Comparison of ENCODE assay signal across 9 cellular contexts in genomic region chr7:123070702-123071286, GRCh38.
DNase-seq lines count a peak whose midpoint lies in the region; ATAC-seq, FAIRE-seq and TF ChIP-seq lines count a peak whose summit lies in the region.
"Had no signal": no experiment of that assay in that cellular context is flagged by ENCODE, and none has a peak within 500 bp of the region (broad histone marks: within the 10 kb centered on the region; RNA-seq: fewer than 3 reads in every experiment).

No MANE protein-coding gene starts in this region.

- no peaks in the 10 kb centered on the region for H3K36me3 ChIP-seq in GM06990 (ENCODE audit: control insufficient read depth, insufficient read depth, low read length)
- H3K36me3 ChIP-seq in HepG2 (replicated peaks in 1 of 2; ENCODE audit: control insufficient read depth in 1 of 2, insufficient read depth in 2 of 2, low read length in 2 of 2) = no peaks in the 10 kb centered on the region

- H3K4me1 ChIP-seq in HepG2 (ENCODE audit: insufficient read depth, low read length) = no peaks in the 10 kb centered on the region

- BruUV-seq in HepG2 (replicated peaks; lab: Mats Ljungman, UMichigan) = no TSS peak

- intact Hi-C loops in HepG2 (cut with micrococcal nuclease; ENCODE audit: unreplicated experiment) = loop anchor here (1.0 to 5.0 kb wide), 2 partner anchors 84 to 297 kb away; no protein-coding TSS in a partner anchor

- H3K27me3 ChIP-seq in GM06990 (replicated peaks; ENCODE audit: control insufficient read depth, insufficient read depth, low read length) = no peaks in the 10 kb centered on the region
- no peaks in the 10 kb centered on the region for H3K27me3 ChIP-seq in HepG2 (ENCODE audit: control insufficient read depth in 1 of 2, insufficient read depth in 2 of 2, low read length in 2 of 2)

- DNase-seq in GM06990 (ENCODE audit: extremely low read depth, insufficient read length) = no peak
- peak; percentile 15 for DNase-seq in SHP77 treated with DMSO at 0.1 percent for 48 hours (lab: John Stamatoyannopoulos, UW)
- peak; percentile 46 for DNase-seq in HepG2 (ENCODE audit: low spot score)
- DNase-seq in NCI-H345 (lab: John Stamatoyannopoulos, UW) = no peak
- DNase-seq in stimulated activated CD4-positive, alpha-beta T cell treated with anti-CD3 and anti-CD28 coated beads, Interleukin-4, amount 100 ng/mL, for 4 hours = no peak
- DNase-seq in glomerular visceral epithelial cell (ENCODE audit: extremely low spot score) = no peak
- DNase-seq: NCI-H1092 had no signal

- H3K4me2 ChIP-seq in HepG2 (ENCODE audit: low read depth, low read length) = no peak overlapping the region

- H3K4me3 ChIP-seq in GM06990 (replicated peaks; ENCODE audit: low read depth, low read length) (no peak overlapping the region), HepG2 (replicated peaks in 1 of 3; ENCODE audit: insufficient read depth in 1 of 3, low read depth in 2 of 3, low read length in 3 of 3) (no peak overlapping the region)

- ATAC-seq in HG02852 (IDR thresholded peaks at IDR 0.05; ENCODE audit: unreplicated experiment) (peak; percentile 78), HepG2 (peak; percentile 81), GM19455 (IDR thresholded peaks at IDR 0.05; ENCODE audit: unreplicated experiment) (no peak)

- WGBS in HepG2 (ENCODE audit: low lambda C conversion rate) = 12% methylated on average over 5 of the region's 5 CpGs

- H3K9ac ChIP-seq in HepG2 (ENCODE audit: insufficient read depth, low read depth, low read length) = no peak overlapping the region

- H4K20me1 ChIP-seq in HepG2 (ENCODE audit: insufficient read depth, low read length) = no peaks in the 10 kb centered on the region

- CTCF ChIA-PET in HepG2 (lab: Yijun Ruan, JAX; ENCODE audit: low intra/inter-chr PET ratio, low total read pairs) = interaction anchor here (0.9 to 1.8 kb wide), 3 partner anchors 84 to 296 kb away, joined by 3 to 13 read pairs (median 3); no protein-coding TSS in a partner anchor

- TF ChIP-seq EP300 in HepG2 (IDR thresholded peaks at IDR 0.05; ENCODE audit: low read depth in 2 of 2, low read length in 2 of 2) = no peak
- TF ChIP-seq EP300 in HepG2 (CRISPR knock-in tag; IDR thresholded peaks at IDR 0.05; ENCODE audit: borderline replicate concordance) = no peak

- in situ Hi-C loops in HepG2 (cut with HindIII; ENCODE audit: extremely low pct_ligation_motif_present, low pct_unique_long_range_greater_than_20kb) = no loop called here

- FAIRE-seq in HepG2 (lab: Jason Lieb, UNC) = peak; percentile 58

- TF ChIP-seq CTCF in GM06990 (IDR thresholded peaks at IDR 0.05; ENCODE audit: insufficient read depth, low read length, poor library complexity, severe bottlenecking) (peak; percentile 47), HepG2 (CRISPR knock-in tag; IDR thresholded peaks at IDR 0.05) (peak; percentile 67)

- H3K79me2 ChIP-seq in HepG2 (ENCODE audit: insufficient read depth, low read length) = no peaks in the 10 kb centered on the region

- H2AFZ ChIP-seq in HepG2 (ENCODE audit: low read length) = no peak overlapping the region

- TF ChIP-seq RAD21 in HepG2 (CRISPR knock-in tag; IDR thresholded peaks at IDR 0.05) = no peak

- POLR2A ChIA-PET in HepG2 (lab: Yijun Ruan, JAX) = no interaction called here

- H3K27ac ChIP-seq in HepG2 (ENCODE audit: extremely low read length, insufficient read depth, low read length) = no peak overlapping the region

- H3K9me3 ChIP-seq in HepG2 (ENCODE audit: low read length) = no peaks in the 10 kb centered on the region

- no peak for TF ChIP-seq POLR2A in HepG2 (IDR thresholded peaks at IDR 0.05; ENCODE audit: insufficient read depth in 1 of 2, low read depth in 2 of 2, low read length in 2 of 2)

TF ChIP-seq in HepG2, 621 proteins besides CTCF, POLR2A, EP300 and RAD21:
- TF ChIP-seq SMC3 (IDR thresholded peaks at IDR 0.05; ENCODE audit: low read length) = peak; percentile 29; the same call in 1 of the 2 replicates
- peak; percentile 66 for TF ChIP-seq STAG1 (CRISPR knock-in tag; IDR thresholded peaks at IDR 0.05)
- TF ChIP-seq ELF3 (CRISPR knock-in tag; IDR thresholded peaks at IDR 0.05) = 0 out of 2 replicates have a peak, but pooled peaks have one; percentile 14
- TF ChIP-seq ZNF746 (CRISPR knock-in tag; IDR thresholded peaks at IDR 0.05) = no peak
- TF ChIP-seq ZNF430 (CRISPR knock-in tag; IDR thresholded peaks at IDR 0.05) = no peak
- no peak for TF ChIP-seq KDM5B (CRISPR knock-in tag; IDR thresholded peaks at IDR 0.05; ENCODE audit: borderline replicate concordance)
- no peak for TF ChIP-seq THAP8 (CRISPR knock-in tag; IDR thresholded peaks at IDR 0.05; ENCODE audit: borderline replicate concordance)

Comparison
In these comparisons a context has a peak if more than half of its experiments do, and no peak if none do; other contexts are left out.
1. DNase-seq: peak in SHP77 treated with DMSO at 0.1 percent for 48 hours (single experiment) and HepG2 (single experiment); none in GM06990 (single experiment), NCI-H345 (single experiment), stimulated activated CD4-positive, alpha-beta T cell treated with anti-CD3 and anti-CD28 coated beads, Interleukin-4, amount 100 ng/mL, for 4 hours (0 of 2) and glomerular visceral epithelial cell (single experiment).